Comparison of ENCODE assay signal across 8 cellular contexts in genomic region chr10:93413252-93413689, GRCh38.
DNase-seq lines count a peak whose midpoint lies in the region; ATAC-seq and TF ChIP-seq lines count a peak whose summit lies in the region.

No MANE protein-coding gene starts in this region.

- no peak for TF ChIP-seq CTCF in suprapubic skin (IDR thresholded peaks at IDR 0.05)

- in situ Hi-C loops in G401 (cut with HindIII; ENCODE audit: low sequenced_read_pairs): no loop called here

- H3K27ac ChIP-seq in suprapubic skin: peak overlapping the region; percentile 4

- peaks cover 47% of the 10 kb centered on the region for H3K4me1 Mint-ChIP-seq in activated T-cell treated with anti-CD3 and anti-CD28 coated beads, Interleukin-2, amount 50 U/mL, for 72 hours (ENCODE audit: low read depth)

- TF ChIP-seq EP300 in suprapubic skin (IDR thresholded peaks at IDR 0.05): no peak

- peak overlapping the region; percentile 31 for H3K27ac Mint-ChIP-seq in activated T-cell treated with anti-CD3 and anti-CD28 coated beads, Interleukin-2, amount 50 U/mL, for 72 hours

- no peaks in the 10 kb centered on the region for H3K9me3 ChIP-seq in suprapubic skin

- no peaks in the 10 kb centered on the region for H3K27me3 ChIP-seq in suprapubic skin

- H3K4me3 ChIP-seq in suprapubic skin: no peak overlapping the region

- no peaks in the 10 kb centered on the region for H3K27me3 Mint-ChIP-seq in activated T-cell treated with anti-CD3 and anti-CD28 coated beads, Interleukin-2, amount 50 U/mL, for 72 hours (ENCODE audit: low read depth)

- no peaks in the 10 kb centered on the region for H3K9me3 Mint-ChIP-seq in activated T-cell treated with anti-CD3 and anti-CD28 coated beads, Interleukin-2, amount 50 U/mL, for 72 hours

- DNase-seq in activated T-cell treated with anti-CD3 and anti-CD28 coated beads for 48 hours (ENCODE audit: low read depth) (peak; percentile 5), activated T-cell treated with anti-CD3 and anti-CD28 coated beads for 4 hours (no peak), iris pigment epithelial cell (ENCODE audit: low read depth) (peak; percentile 66), suprapubic skin (ENCODE audit: low spot score in 2 of 2) (no peak), NK-92 (lab: John Stamatoyannopoulos, UW; ENCODE audit: unreplicated experiment) (no peak), G401 (ENCODE audit: low spot score) (no peak)
- DNase-seq in activated T-cell treated with anti-CD3 and anti-CD28 coated beads, Interleukin-2, amount 50 U/mL, for 72 hours: peak; percentile 8

- peaks cover 22% of the 10 kb centered on the region for H3K4me1 ChIP-seq in suprapubic skin

- H3K4me3 Mint-ChIP-seq in activated T-cell treated with anti-CD3 and anti-CD28 coated beads, Interleukin-2, amount 50 U/mL, for 72 hours: no peak overlapping the region

- peaks cover 5 to 18% of the 10 kb centered on the region in 2 donors for H3K36me3 Mint-ChIP-seq in activated T-cell treated with anti-CD3 and anti-CD28 coated beads, Interleukin-2, amount 50 U/mL, for 72 hours (ENCODE audit: insufficient read depth in 2 of 2)

- WGBS in suprapubic skin: 42% methylated on average over 3 of the region's 3 CpGs

- peak; percentile 39 to 53 for ATAC-seq in activated T-cell treated with anti-CD3 and anti-CD28 coated beads, Interleukin-2, amount 50 U/mL, for 72 hours (replicated peaks in 1 of 2)
- no peak for ATAC-seq in GM19455 (IDR thresholded peaks at IDR 0.05; ENCODE audit: unreplicated experiment)

- no peak for TF ChIP-seq POLR2A in suprapubic skin (IDR thresholded peaks at IDR 0.05)

- H3K36me3 ChIP-seq in suprapubic skin: peaks cover 28% of the 10 kb centered on the region

Comparison
In these comparisons a context has a peak if more than half of its experiments do, and no peak if none do; other contexts are left out.
1. DNase-seq: peak in activated T-cell treated with anti-CD3 and anti-CD28 coated beads for 48 hours (single experiment), activated T-cell treated with anti-CD3 and anti-CD28 coated beads, Interleukin-2, amount 50 U/mL, for 72 hours (2 of 2) and iris pigment epithelial cell (single experiment); none in activated T-cell treated with anti-CD3 and anti-CD28 coated beads for 4 hours (single experiment), suprapubic skin (0 of 2), NK-92 (single experiment) and G401 (single experiment).